ENCODE assay signal across 10 cellular contexts in the genomic region with DNA sequence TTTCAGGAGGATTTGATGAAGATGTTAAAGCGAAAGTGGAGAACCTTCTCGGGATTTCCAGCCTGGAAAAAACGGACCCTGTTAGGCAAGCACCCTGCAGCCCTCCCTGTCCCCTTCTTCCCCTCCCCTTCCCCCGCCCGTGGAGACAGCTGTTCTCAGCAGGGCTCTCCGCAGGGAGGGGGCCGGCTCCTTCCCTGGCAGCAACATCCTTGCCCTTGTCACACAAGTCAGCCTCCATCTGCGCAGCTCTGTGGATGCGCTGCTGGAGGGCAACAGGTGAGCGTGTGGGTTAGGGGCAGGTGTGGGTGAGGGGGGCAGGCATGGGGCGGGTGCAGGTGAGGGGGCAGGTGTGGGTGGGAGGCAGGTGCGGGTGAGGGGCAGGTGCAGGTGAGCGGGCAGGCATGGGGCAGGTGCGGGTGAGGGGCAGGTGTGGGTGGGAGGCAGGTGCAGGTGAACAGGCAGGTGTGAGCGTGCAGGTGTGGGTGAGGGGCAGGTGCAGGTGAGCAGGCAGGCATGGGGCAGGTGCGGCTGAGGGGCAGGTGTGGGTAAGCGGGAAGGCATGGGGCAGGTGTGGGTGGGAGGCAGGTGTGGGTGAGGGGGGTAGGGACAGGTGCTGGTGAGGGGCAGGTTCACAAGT. TPM values are rescaled to one million over a fixed set of nuclear protein-coding genes. Genes with fewer than 3 reads are reported as not detected.
A peak's percentile ranks its signal among the peaks of the same experiment; 100 is the strongest.
DNase-seq lines count a peak whose midpoint lies in the region; ATAC-seq and TF ChIP-seq lines count a peak whose summit lies in the region.
"Had no signal": no experiment of that assay in that cellular context is flagged by ENCODE, and none has a peak within 500 bp of the region (broad histone marks: within the 10 kb centered on the region; RNA-seq: fewer than 3 reads in every experiment).

No MANE protein-coding gene starts in this region.

- H3K9me3 Mint-ChIP-seq in memory B cell (no peaks in the 10 kb centered on the region), mesothelial cell of epicardium (no peaks in the 10 kb centered on the region)
- no peaks in the 10 kb centered on the region for H3K9me3 Mint-ChIP-seq in activated T-cell treated with anti-CD3 and anti-CD28 coated beads, Interleukin-2, amount 50 U/mL, for 4 hours

- H3K27me3 Mint-ChIP-seq in memory B cell, result no peaks in the 10 kb centered on the region
- no peaks in the 10 kb centered on the region for H3K27me3 Mint-ChIP-seq in mesothelial cell of epicardium (ENCODE audit: low read depth)
- no peaks in the 10 kb centered on the region for H3K27me3 Mint-ChIP-seq in activated T-cell treated with anti-CD3 and anti-CD28 coated beads, Interleukin-2, amount 50 U/mL, for 4 hours (ENCODE audit: low read depth)

- H3K27ac ChIP-seq in SJCRH30, result no peak overlapping the region

- TF ChIP-seq CTCF in GM10266 (IDR thresholded peaks at IDR 0.05; ENCODE audit: control insufficient read depth, insufficient read depth, low read depth, missing control alignments) (no peak), mesothelial cell of epicardium (IDR thresholded peaks at IDR 0.05; ENCODE audit: unreplicated experiment) (no peak)

- H3K4me3 Mint-ChIP-seq in memory B cell (peak overlapping the region; percentile 79), mesothelial cell of epicardium (no peak overlapping the region)
- no peak overlapping the region for H3K4me3 Mint-ChIP-seq in activated T-cell treated with anti-CD3 and anti-CD28 coated beads, Interleukin-2, amount 50 U/mL, for 4 hours

- DNase-seq in AG08396 (ENCODE audit: low spot score), result peak; percentile 43
- DNase-seq in GM10266 (ENCODE audit: extremely low spot score), result peak; percentile 40
- peak; percentile 94 to 95 for DNase-seq in SJCRH30
- no peak for DNase-seq in memory B cell (ENCODE audit: low spot score in 2 of 2)
- no peak for DNase-seq in mesothelial cell of epicardium (ENCODE audit: low spot score in 2 of 2, unreplicated experiment in 2 of 2)
- no peak for DNase-seq in DMS79 treated with DMSO at 0.1 percent for 48 hours (lab: John Stamatoyannopoulos, UW)
- no peak for DNase-seq in GOT3 (lab: John Stamatoyannopoulos, UW)
- no peak for DNase-seq in activated T-cell treated with anti-CD3 and anti-CD28 coated beads, Interleukin-2, amount 50 U/mL, for 4 hours
- DNase-seq: left cardiac atrium, PC-3 had no signal

- ATAC-seq in memory B cell (ENCODE audit: low read depth), result peak; percentile 33
- no peak for ATAC-seq in activated T-cell treated with anti-CD3 and anti-CD28 coated beads, Interleukin-2, amount 50 U/mL, for 4 hours
- ATAC-seq: PC-3 had no signal

- H3K36me3 Mint-ChIP-seq in memory B cell, result peaks cover 4% of the 10 kb centered on the region
- peaks cover 5% of the 10 kb centered on the region for H3K36me3 Mint-ChIP-seq in mesothelial cell of epicardium
- peaks cover 4% of the 10 kb centered on the region for H3K36me3 Mint-ChIP-seq in activated T-cell treated with anti-CD3 and anti-CD28 coated beads, Interleukin-2, amount 50 U/mL, for 4 hours (ENCODE audit: insufficient read depth)

- no peaks in the 10 kb centered on the region for H3K9me3 ChIP-seq in SJCRH30 (replicated peaks)

- H3K27ac Mint-ChIP-seq in memory B cell, result peak overlapping the region; percentile 95
- no peak overlapping the region for H3K27ac Mint-ChIP-seq in mesothelial cell of epicardium

- H3K4me3 ChIP-seq in SJCRH30, result peak overlapping the region; percentile 1; the same call in 1 of the 2 replicates

- H3K36me3 ChIP-seq in SJCRH30, result 0 out of 2 replicates have a peak, but pooled peaks cover 3% of the 10 kb centered on the region

- peaks cover 5% of the 10 kb centered on the region for H3K4me1 ChIP-seq in SJCRH30

- peaks cover 21% of the 10 kb centered on the region for H3K4me1 Mint-ChIP-seq in memory B cell
- H3K4me1 Mint-ChIP-seq in mesothelial cell of epicardium, result no peaks in the 10 kb centered on the region
- H3K4me1 Mint-ChIP-seq in activated T-cell treated with anti-CD3 and anti-CD28 coated beads, Interleukin-2, amount 50 U/mL, for 4 hours (ENCODE audit: low read depth), result peaks cover 3% of the 10 kb centered on the region

- H3K27me3 ChIP-seq in SJCRH30, result no peaks in the 10 kb centered on the region

RNA-seq across cellular contexts. Expression of a gene that starts 9.4 kb away (rescaled TPM):
- 62.8 and 69.7 TPM in 2 replicates for total RNA-seq in SJCRH30 (2014; rRNA removed; shearing (Covaris generic))
- total RNA-seq in mesothelial cell of epicardium, result 86.7 to 93.0 TPM (median 88.1 TPM) in 3 replicates
- total RNA-seq in activated T-cell treated with anti-CD3 and anti-CD28 coated beads, Interleukin-2, amount 50 U/mL, for 4 hours, result 100 to 1,000 TPM; 151 to 165 (median 156) TPM

RNA-seq across cellular contexts. Expression of a gene that starts 17.4 kb away (rescaled TPM):
- total RNA-seq in SJCRH30 (2014; rRNA removed; shearing (Covaris generic)), result 150 and 156 TPM in 2 replicates
- total RNA-seq in mesothelial cell of epicardium, result 116 to 123 TPM (median 122 TPM) in 3 replicates
- total RNA-seq in activated T-cell treated with anti-CD3 and anti-CD28 coated beads, Interleukin-2, amount 50 U/mL, for 4 hours, result 10 to 100 TPM; 40.9 to 55.9 (median 45.9) TPM

RNA-seq across cellular contexts. Expression of a gene that starts 22.7 kb away (rescaled TPM):
- total RNA-seq in SJCRH30 (2014; rRNA removed; shearing (Covaris generic)), result 142 and 144 TPM in 2 replicates
- 36.6 to 40.3 TPM (median 39.3 TPM) in 3 replicates for total RNA-seq in mesothelial cell of epicardium
- total RNA-seq in activated T-cell treated with anti-CD3 and anti-CD28 coated beads, Interleukin-2, amount 50 U/mL, for 4 hours, result 10 to 100 TPM; 23.2 to 29.1 (median 24.0) TPM

RNA-seq across cellular contexts. Expression of a gene that starts 23.0 kb away (rescaled TPM):
- 8.9 and 14.2 TPM in 2 replicates for total RNA-seq in SJCRH30 (2014; rRNA removed; shearing (Covaris generic))
- 75.3 to 82.8 TPM (median 76.3 TPM) in 3 replicates for total RNA-seq in mesothelial cell of epicardium
- 10 to 100 TPM; 16.5 to 19.9 (median 19.0) TPM for total RNA-seq in activated T-cell treated with anti-CD3 and anti-CD28 coated beads, Interleukin-2, amount 50 U/mL, for 4 hours

Comparison
In these comparisons a context has a peak if more than half of its experiments do, and no peak if none do; other contexts are left out.
1. DNase-seq: peak in AG08396 (single experiment), GM10266 (single experiment) and SJCRH30 (2 of 2); none in memory B cell (0 of 2), mesothelial cell of epicardium (0 of 2), DMS79 treated with DMSO at 0.1 percent for 48 hours (single experiment), GOT3 (single experiment) and activated T-cell treated with anti-CD3 and anti-CD28 coated beads, Interleukin-2, amount 50 U/mL, for 4 hours (single experiment).